In genomic region chr1:112702420-112703261, GRCh38 we compare ENCODE assay signal across 1 cellular context.
TF ChIP-seq lines count a peak whose summit lies in the region.

No MANE protein-coding gene starts in this region.

TF ChIP-seq in HEK293, 187 proteins besides CTCF, POLR2A, EP300 and RAD21 (continued from another document):
- TF ChIP-seq ZNF362 (tag by site-specific recombination; IDR thresholded peaks at IDR 0.05) (no peak), ZNF677 (tag by site-specific recombination; IDR thresholded peaks at IDR 0.05) (no peak), ZNF266 (tag by site-specific recombination; IDR thresholded peaks at IDR 0.05; ENCODE audit: low read depth) (no peak), ZNF585B (tag by site-specific recombination; IDR thresholded peaks at IDR 0.05) (no peak), SCRT2 (tag by site-specific recombination; IDR thresholded peaks at IDR 0.05) (peak; percentile 77; the same call in 1 of the 2 replicates), ZNF747 (tag by site-specific recombination; IDR thresholded peaks at IDR 0.05) (no peak), ZFP41 (tag by site-specific recombination; IDR thresholded peaks at IDR 0.05; ENCODE audit: borderline replicate concordance) (no peak), ZBTB26 (tag by site-specific recombination; optimal IDR thresholded peaks at IDR 0.05) (no peak), SALL2 (tag by site-specific recombination; IDR thresholded peaks at IDR 0.05; ENCODE audit: borderline replicate concordance) (no peak), FEZF1 (tag by site-specific recombination; IDR thresholded peaks at IDR 0.05) (no peak)
